ENCODE assay signal across 1 cellular context in the genomic region with DNA sequence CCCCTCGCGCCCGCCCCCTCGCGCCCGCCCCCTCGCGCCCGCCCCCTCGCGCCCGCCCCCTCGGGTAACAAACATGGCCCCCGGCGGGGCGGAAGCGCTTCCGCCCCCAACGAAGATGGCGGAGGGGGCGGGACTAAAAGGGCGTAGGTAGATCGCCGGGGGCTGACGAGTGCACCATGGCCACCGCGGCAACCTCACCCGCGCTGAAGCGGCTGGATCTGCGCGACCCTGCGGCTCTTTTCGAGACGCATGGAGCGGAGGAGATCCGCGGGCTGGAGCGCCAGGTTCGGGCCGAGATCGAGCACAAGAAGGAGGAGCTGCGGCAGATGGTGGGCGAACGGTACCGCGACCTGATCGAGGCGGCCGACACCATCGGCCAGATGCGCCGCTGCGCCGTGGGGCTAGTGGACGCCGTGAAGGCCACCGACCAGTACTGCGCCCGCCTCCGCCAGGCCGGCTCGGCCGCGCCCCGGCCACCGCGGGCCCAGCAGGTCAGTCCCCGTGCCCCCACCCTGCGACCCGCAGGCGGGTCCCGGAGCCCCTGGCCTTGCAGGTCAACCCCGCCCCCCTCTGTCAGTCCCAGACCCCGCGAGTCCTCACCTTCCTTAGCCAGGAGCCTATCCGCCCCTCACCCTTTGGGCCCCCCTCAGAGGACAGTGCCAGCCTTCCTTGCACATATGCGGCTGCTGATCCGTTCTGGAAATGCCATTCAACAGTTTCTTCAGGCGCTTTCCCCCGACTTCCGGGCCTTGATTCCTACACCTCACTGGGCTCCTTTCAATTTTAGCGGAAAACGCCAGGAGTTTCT.
TF ChIP-seq lines count a peak whose summit lies in the region.

A gene with protein sequence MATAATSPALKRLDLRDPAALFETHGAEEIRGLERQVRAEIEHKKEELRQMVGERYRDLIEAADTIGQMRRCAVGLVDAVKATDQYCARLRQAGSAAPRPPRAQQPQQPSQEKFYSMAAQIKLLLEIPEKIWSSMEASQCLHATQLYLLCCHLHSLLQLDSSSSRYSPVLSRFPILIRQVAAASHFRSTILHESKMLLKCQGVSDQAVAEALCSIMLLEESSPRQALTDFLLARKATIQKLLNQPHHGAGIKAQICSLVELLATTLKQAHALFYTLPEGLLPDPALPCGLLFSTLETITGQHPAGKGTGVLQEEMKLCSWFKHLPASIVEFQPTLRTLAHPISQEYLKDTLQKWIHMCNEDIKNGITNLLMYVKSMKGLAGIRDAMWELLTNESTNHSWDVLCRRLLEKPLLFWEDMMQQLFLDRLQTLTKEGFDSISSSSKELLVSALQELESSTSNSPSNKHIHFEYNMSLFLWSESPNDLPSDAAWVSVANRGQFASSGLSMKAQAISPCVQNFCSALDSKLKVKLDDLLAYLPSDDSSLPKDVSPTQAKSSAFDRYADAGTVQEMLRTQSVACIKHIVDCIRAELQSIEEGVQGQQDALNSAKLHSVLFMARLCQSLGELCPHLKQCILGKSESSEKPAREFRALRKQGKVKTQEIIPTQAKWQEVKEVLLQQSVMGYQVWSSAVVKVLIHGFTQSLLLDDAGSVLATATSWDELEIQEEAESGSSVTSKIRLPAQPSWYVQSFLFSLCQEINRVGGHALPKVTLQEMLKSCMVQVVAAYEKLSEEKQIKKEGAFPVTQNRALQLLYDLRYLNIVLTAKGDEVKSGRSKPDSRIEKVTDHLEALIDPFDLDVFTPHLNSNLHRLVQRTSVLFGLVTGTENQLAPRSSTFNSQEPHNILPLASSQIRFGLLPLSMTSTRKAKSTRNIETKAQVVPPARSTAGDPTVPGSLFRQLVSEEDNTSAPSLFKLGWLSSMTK (plus strand): TSS at position 162 of the 808 bp plus-strand sequence. CDS start 15 bp downstream, at position 177.

TF ChIP-seq in HEK293, 187 proteins besides CTCF, POLR2A, EP300 and RAD21 (continued from another document and continues in another):
- TF ChIP-seq ZNF626 (tag by site-specific recombination; IDR thresholded peaks at IDR 0.05) = no peak
- TF ChIP-seq, protein P1, sequence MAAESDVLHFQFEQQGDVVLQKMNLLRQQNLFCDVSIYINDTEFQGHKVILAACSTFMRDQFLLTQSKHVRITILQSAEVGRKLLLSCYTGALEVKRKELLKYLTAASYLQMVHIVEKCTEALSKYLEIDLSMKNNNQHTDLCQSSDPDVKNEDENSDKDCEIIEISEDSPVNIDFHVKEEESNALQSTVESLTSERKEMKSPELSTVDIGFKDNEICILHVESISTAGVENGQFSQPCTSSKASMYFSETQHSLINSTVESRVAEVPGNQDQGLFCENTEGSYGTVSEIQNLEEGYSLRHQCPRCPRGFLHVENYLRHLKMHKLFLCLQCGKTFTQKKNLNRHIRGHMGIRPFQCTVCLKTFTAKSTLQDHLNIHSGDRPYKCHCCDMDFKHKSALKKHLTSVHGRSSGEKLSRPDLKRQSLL (tag by site-specific recombination; IDR thresholded peaks at IDR 0.05) = no peak
- no peak for TF ChIP-seq ZNF211 (tag by site-specific recombination; IDR thresholded peaks at IDR 0.05; ENCODE audit: low read depth)
- TF ChIP-seq IKZF3 (tag by site-specific recombination; IDR thresholded peaks at IDR 0.05) = no peak
- TF ChIP-seq ZNF660 (tag by site-specific recombination; IDR thresholded peaks at IDR 0.05) = peak; percentile 32; the same call in 1 of the 2 replicates
- TF ChIP-seq ZFHX2 (tag by site-specific recombination; conservative IDR thresholded peaks at IDR 0.05) = peak; percentile 91
- TF ChIP-seq, protein P2, sequence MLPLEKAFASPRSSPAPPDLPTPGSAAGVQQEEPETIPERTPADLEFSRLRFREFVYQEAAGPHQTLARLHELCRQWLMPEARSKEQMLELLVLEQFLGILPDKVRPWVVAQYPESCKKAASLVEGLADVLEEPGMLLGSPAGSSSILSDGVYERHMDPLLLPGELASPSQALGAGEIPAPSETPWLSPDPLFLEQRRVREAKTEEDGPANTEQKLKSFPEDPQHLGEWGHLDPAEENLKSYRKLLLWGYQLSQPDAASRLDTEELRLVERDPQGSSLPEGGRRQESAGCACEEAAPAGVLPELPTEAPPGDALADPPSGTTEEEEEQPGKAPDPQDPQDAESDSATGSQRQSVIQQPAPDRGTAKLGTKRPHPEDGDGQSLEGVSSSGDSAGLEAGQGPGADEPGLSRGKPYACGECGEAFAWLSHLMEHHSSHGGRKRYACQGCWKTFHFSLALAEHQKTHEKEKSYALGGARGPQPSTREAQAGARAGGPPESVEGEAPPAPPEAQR (tag by site-specific recombination; IDR thresholded peaks at IDR 0.05) = no peak
- TF ChIP-seq, protein P3, sequence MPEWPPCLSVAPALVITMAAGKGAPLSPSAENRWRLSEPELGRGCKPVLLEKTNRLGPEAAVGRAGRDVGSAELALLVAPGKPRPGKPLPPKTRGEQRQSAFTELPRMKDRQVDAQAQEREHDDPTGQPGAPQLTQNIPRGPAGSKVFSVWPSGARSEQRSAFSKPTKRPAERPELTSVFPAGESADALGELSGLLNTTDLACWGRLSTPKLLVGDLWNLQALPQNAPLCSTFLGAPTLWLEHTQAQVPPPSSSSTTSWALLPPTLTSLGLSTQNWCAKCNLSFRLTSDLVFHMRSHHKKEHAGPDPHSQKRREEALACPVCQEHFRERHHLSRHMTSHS (tag by site-specific recombination; IDR thresholded peaks at IDR 0.05) = no peak
- no peak for TF ChIP-seq ZNF354C (tag by site-specific recombination; IDR thresholded peaks at IDR 0.05; ENCODE audit: borderline replicate concordance, low read depth)
- no peak for TF ChIP-seq ZNF416 (tag by site-specific recombination; IDR thresholded peaks at IDR 0.05)
- TF ChIP-seq GLIS1 (tag by site-specific recombination; IDR thresholded peaks at IDR 0.05) = no peak; the same call in 1 of the 2 replicates
- no peak for TF ChIP-seq WT1 (tag by site-specific recombination; IDR thresholded peaks at IDR 0.05)
- no peak for TF ChIP-seq TCF7L2 (IDR thresholded peaks at IDR 0.05; ENCODE audit: borderline replicate concordance, low read depth, low read length)
- no peak for TF ChIP-seq ZNF654 (tag by site-specific recombination; IDR thresholded peaks at IDR 0.05; ENCODE audit: low read depth)
- TF ChIP-seq ZNF292 (tag by site-specific recombination; IDR thresholded peaks at IDR 0.05; ENCODE audit: borderline replicate concordance, low read depth) = no peak
- TF ChIP-seq ZNF157 (tag by site-specific recombination; IDR thresholded peaks at IDR 0.05) = no peak
- no peak for TF ChIP-seq ZNF530 (tag by site-specific recombination; IDR thresholded peaks at IDR 0.05; ENCODE audit: low read depth)
- TF ChIP-seq, protein P4, sequence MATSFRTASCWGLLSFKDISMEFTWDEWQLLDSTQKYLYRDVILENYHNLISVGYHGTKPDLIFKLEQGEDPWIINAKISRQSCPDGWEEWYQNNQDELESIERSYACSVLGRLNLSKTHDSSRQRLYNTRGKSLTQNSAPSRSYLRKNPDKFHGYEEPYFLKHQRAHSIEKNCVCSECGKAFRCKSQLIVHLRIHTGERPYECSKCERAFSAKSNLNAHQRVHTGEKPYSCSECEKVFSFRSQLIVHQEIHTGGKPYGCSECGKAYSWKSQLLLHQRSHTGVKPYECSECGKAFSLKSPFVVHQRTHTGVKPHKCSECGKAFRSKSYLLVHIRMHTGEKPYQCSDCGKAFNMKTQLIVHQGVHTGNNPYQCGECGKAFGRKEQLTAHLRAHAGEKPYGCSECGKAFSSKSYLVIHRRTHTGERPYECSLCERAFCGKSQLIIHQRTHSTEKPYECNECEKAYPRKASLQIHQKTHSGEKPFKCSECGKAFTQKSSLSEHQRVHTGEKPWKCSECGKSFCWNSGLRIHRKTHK (tag by site-specific recombination; IDR thresholded peaks at IDR 0.05) = no peak
- TF ChIP-seq ZNF174 (tag by site-specific recombination; IDR thresholded peaks at IDR 0.05) = no peak
- TF ChIP-seq ZNF394 (tag by site-specific recombination; IDR thresholded peaks at IDR 0.05; ENCODE audit: borderline replicate concordance) = no peak; the same call in 1 of the 2 replicates
- TF ChIP-seq ZNF366 (tag by site-specific recombination; conservative IDR thresholded peaks at IDR 0.05) = no peak
- TF ChIP-seq ZNF335 (tag by site-specific recombination; conservative IDR thresholded peaks at IDR 0.05) = peak; percentile 84
- TF ChIP-seq, protein P5, sequence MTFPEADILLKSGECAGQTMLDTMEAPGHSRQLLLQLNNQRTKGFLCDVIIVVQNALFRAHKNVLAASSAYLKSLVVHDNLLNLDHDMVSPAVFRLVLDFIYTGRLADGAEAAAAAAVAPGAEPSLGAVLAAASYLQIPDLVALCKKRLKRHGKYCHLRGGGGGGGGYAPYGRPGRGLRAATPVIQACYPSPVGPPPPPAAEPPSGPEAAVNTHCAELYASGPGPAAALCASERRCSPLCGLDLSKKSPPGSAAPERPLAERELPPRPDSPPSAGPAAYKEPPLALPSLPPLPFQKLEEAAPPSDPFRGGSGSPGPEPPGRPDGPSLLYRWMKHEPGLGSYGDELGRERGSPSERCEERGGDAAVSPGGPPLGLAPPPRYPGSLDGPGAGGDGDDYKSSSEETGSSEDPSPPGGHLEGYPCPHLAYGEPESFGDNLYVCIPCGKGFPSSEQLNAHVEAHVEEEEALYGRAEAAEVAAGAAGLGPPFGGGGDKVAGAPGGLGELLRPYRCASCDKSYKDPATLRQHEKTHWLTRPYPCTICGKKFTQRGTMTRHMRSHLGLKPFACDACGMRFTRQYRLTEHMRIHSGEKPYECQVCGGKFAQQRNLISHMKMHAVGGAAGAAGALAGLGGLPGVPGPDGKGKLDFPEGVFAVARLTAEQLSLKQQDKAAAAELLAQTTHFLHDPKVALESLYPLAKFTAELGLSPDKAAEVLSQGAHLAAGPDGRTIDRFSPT (tag by site-specific recombination; IDR thresholded peaks at IDR 0.05) = no peak
- TF ChIP-seq, protein P6, sequence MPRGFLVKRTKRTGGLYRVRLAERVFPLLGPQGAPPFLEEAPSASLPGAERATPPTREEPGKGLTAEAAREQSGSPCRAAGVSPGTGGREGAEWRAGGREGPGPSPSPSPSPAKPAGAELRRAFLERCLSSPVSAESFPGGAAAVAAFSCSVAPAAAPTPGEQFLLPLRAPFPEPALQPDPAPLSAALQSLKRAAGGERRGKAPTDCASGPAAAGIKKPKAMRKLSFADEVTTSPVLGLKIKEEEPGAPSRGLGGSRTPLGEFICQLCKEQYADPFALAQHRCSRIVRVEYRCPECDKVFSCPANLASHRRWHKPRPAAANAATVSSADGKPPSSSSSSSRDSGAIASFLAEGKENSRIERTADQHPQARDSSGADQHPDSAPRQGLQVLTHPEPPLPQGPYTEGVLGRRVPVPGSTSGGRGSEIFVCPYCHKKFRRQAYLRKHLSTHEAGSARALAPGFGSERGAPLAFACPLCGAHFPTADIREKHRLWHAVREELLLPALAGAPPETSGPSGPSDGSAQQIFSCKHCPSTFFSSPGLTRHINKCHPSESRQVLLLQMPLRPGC (tag by site-specific recombination; IDR thresholded peaks at IDR 0.05) = peak; percentile 42; the same call in 1 of the 2 replicates
- TF ChIP-seq ZNF623 (tag by site-specific recombination; IDR thresholded peaks at IDR 0.05) = no peak
- TF ChIP-seq ZNF202 (tag by site-specific recombination; IDR thresholded peaks at IDR 0.05; ENCODE audit: borderline replicate concordance) = no peak
- TF ChIP-seq ZNF391 (tag by site-specific recombination; IDR thresholded peaks at IDR 0.05; ENCODE audit: borderline replicate concordance, low read depth) = peak; percentile 66; the same call in 1 of the 2 replicates
- TF ChIP-seq, protein P7, sequence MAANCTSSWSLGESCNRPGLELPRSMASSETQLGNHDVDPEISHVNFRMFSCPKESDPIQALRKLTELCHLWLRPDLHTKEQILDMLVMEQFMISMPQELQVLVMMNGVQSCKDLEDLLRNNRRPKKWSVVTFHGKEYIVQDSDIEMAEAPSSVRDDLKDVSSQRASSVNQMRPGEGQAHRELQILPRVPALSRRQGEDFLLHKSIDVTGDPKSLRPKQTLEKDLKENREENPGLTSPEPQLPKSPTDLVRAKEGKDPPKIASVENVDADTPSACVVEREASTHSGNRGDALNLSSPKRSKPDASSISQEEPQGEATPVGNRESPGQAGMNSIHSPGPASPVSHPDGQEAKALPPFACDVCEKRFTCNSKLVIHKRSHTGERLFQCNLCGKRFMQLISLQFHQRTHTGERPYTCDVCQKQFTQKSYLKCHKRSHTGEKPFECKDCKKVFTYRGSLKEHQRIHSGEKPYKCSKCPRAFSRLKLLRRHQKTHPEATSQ (tag by site-specific recombination; IDR thresholded peaks at IDR 0.05) = no peak
- no peak for TF ChIP-seq SCRT1 (tag by site-specific recombination; IDR thresholded peaks at IDR 0.05; ENCODE audit: borderline replicate concordance)
- no peak for TF ChIP-seq ZNF560 (tag by site-specific recombination; IDR thresholded peaks at IDR 0.05; ENCODE audit: borderline replicate concordance)
- TF ChIP-seq ZXDB (tag by site-specific recombination; IDR thresholded peaks at IDR 0.05) = no peak; the same call in 1 of the 2 replicates
- no peak for TF ChIP-seq ZBTB48 (tag by site-specific recombination; IDR thresholded peaks at IDR 0.05)
- TF ChIP-seq ZNF529 (tag by site-specific recombination; IDR thresholded peaks at IDR 0.05; ENCODE audit: insufficient replicate concordance) = no peak
- TF ChIP-seq, protein P8, sequence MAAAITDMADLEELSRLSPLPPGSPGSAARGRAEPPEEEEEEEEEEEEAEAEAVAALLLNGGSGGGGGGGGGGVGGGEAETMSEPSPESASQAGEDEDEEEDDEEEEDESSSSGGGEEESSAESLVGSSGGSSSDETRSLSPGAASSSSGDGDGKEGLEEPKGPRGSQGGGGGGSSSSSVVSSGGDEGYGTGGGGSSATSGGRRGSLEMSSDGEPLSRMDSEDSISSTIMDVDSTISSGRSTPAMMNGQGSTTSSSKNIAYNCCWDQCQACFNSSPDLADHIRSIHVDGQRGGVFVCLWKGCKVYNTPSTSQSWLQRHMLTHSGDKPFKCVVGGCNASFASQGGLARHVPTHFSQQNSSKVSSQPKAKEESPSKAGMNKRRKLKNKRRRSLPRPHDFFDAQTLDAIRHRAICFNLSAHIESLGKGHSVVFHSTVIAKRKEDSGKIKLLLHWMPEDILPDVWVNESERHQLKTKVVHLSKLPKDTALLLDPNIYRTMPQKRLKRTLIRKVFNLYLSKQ (tag by site-specific recombination; IDR thresholded peaks at IDR 0.05; ENCODE audit: borderline replicate concordance) = no peak
